ENCODE assay signal across 26 cellular contexts in the genomic region with DNA sequence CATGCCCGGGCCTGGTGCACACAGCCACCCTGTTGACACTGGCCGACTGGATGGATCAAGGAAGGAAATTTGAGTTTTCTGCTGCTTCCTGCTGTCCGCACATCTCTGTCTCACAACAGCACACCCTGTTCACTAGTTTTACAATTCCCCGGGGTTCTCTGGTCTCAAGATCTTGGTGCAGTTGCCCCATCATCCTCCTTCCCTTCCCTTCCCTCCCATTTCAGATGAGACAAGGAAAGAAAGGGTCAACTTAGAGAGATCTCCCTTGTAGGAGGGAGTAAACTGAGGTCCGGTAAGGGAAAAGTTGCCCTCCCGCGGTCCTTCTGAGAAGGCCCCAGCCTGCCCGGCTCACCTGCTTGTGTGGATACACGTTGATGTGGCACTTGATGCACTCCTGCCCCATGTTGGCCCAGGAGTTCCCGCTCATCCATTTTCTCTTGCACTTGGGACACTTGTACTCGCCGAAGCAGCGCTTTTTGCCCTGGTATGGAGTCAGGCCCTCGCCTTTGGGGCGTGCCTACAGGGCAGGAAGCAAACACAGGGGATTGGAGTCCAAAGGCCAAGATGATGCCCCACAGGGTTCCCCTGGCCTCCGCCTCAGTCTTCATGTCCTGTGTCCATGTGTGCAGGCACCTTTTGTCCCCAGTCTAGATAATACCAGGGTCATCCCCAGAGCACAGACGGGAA. TPM values are rescaled to one million over a fixed set of nuclear protein-coding genes. Genes with fewer than 3 reads are reported as not detected.
DNase-seq lines count a peak whose midpoint lies in the region; ATAC-seq and TF ChIP-seq lines count a peak whose summit lies in the region.
"Had no signal": no experiment of that assay in that cellular context is flagged by ENCODE, and none has a peak within 500 bp of the region (broad histone marks: within the 10 kb centered on the region; RNA-seq: fewer than 3 reads in every experiment).

No MANE protein-coding gene starts in this region.

- peaks cover 15% of the 10 kb centered on the region for H3K36me3 ChIP-seq in right atrium auricular region
- peaks cover 7% of the 10 kb centered on the region for H3K36me3 ChIP-seq in rectal smooth muscle tissue (ENCODE audit: control insufficient read depth, insufficient read depth, low read length)
- no peaks in the 10 kb centered on the region for H3K36me3 ChIP-seq in aorta (ENCODE audit: control insufficient read depth in 1 of 2, insufficient read depth in 2 of 2, low read length in 1 of 2)
- H3K36me3 ChIP-seq: neutrophil had no signal

- peaks cover 0 to 29% of the 10 kb centered on the region in 2 donors for H3K4me1 ChIP-seq in right atrium auricular region
- H3K4me1 ChIP-seq in rectal smooth muscle tissue (ENCODE audit: control insufficient read depth, insufficient read depth, low read length): peaks cover 50% of the 10 kb centered on the region
- no peaks in the 10 kb centered on the region for H3K4me1 ChIP-seq in aorta (ENCODE audit: control insufficient read depth in 1 of 2, insufficient read depth in 2 of 2, low read length in 2 of 2)

- H3K9ac ChIP-seq in rectal smooth muscle tissue (ENCODE audit: low read length): no peak overlapping the region

- 95 to 96% methylated on average over 17 of the region's 17 CpGs for WGBS in aorta, 2 donors

- ATAC-seq in Right ventricle myocardium inferior (no peak), aorta (ENCODE audit: low FRiP score) (no peak)
- ATAC-seq: HCT116; psoas muscle; SK-N-SH treated with all-trans-retinoic acid at 6 μM for 48 hours; stimulated activated effector memory CD8-positive, alpha-beta T cell treated with anti-CD3 and anti-CD28 coated beads, Interleukin-12 subunit alpha, Interleukin-12 subunit beta, amount 100 ng/mL, for 72 hours had no signal

- DNase-seq in Right ventricle myocardium inferior (ENCODE audit: missing footprints) (peak; percentile 44), right atrium auricular region (ENCODE audit: low spot score) (no peak), aorta (peak; percentile 47 to 58), NCI-H510A treated with DMSO at 0.1 percent for 48 hours (lab: John Stamatoyannopoulos, UW) (no peak), NCI-H2029 (lab: John Stamatoyannopoulos, UW) (no peak), NCI-H1092 treated with DMSO at 0.1 percent for 48 hours (lab: John Stamatoyannopoulos, UW) (no peak)
- DNase-seq: activated CD4-positive, alpha-beta memory T cell treated with anti-CD3 and anti-CD28 coated beads, Interleukin-2, amount 10 ng/mL, durations not matched to agents 7 days and 5 days; activated CD4-positive, CD25-positive, alpha-beta regulatory T cell treated with anti-CD3 and anti-CD28 coated beads, Interleukin-2, amount 50 U/mL, for 72 hours; CD4-positive, alpha-beta T cell; EL; Karpas-422; NCI-H1694 treated with DMSO at 0.1 percent for 48 hours; NCI-H2171 treated with DMSO at 0.1 percent for 48 hours; NCI-H524; stimulated activated CD4-positive, alpha-beta T cell treated with anti-CD3 and anti-CD28 coated beads, Interleukin-4, amount 100 ng/mL, for 1 hour; T-helper 2 cell had no signal

- H3K4me3 ChIP-seq in right atrium auricular region (no peak overlapping the region), rectal smooth muscle tissue (ENCODE audit: low read length) (no peak overlapping the region), aorta (ENCODE audit: low read length in 2 of 2) (no peak overlapping the region)
- H3K4me3 ChIP-seq: psoas muscle, smooth muscle cell had no signal

- no peak overlapping the region for H3K27ac ChIP-seq in right atrium auricular region
- peak overlapping the region; percentile 46 for H3K27ac ChIP-seq in layer of hippocampus (ENCODE audit: low read depth, low read length)
- H3K27ac ChIP-seq in rectal smooth muscle tissue (ENCODE audit: low read depth, low read length): peak overlapping the region; percentile 26
- H3K27ac ChIP-seq in aorta (ENCODE audit: low read depth in 1 of 2, low read length in 2 of 2): no peak overlapping the region
- H3K27ac ChIP-seq: 22Rv1, HL-60, neutrophil, psoas muscle had no signal

- H3K27me3 ChIP-seq in right atrium auricular region (no peaks in the 10 kb centered on the region), layer of hippocampus (ENCODE audit: control insufficient read depth, insufficient read depth, low read length) (no peaks in the 10 kb centered on the region), rectal smooth muscle tissue (ENCODE audit: control insufficient read depth, insufficient read depth, low read length) (no peaks in the 10 kb centered on the region), aorta (ENCODE audit: control insufficient read depth in 1 of 2, insufficient read depth in 2 of 2, low read length in 1 of 2) (no peaks in the 10 kb centered on the region)

- TF ChIP-seq CTCF in right atrium auricular region (IDR thresholded peaks at IDR 0.05): no peak

- intact Hi-C loops in Right ventricle myocardium inferior (cut with DNase I): no loop called here
- intact Hi-C loops in aorta (cut with DNase I): no loop called here

- H3K9me3 ChIP-seq in right atrium auricular region (no peaks in the 10 kb centered on the region), aorta (ENCODE audit: control insufficient read depth, low read length) (no peaks in the 10 kb centered on the region)
- H3K9me3 ChIP-seq: neutrophil, psoas muscle had no signal

RNA-seq across cellular contexts. Expression of gene PPIF, which starts 46.8 kb away (rescaled TPM):
- 151 TPM for total RNA-seq in Right ventricle myocardium inferior
- 10 to 100 TPM; 63.0 to 87.6 TPM for total RNA-seq in right atrium auricular region
- total RNA-seq in aorta: 10 to 100 TPM; 16.8 to 21.2 TPM
- polyA plus RNA-seq in aorta: 10 to 100 TPM in 1 of 2 donors, 1 to 10 TPM in 1; 9.0 to 11.1 TPM

RNA-seq across cellular contexts. Expression of gene ZCCHC24, which starts 51.4 kb away (rescaled TPM):
- total RNA-seq in Right ventricle myocardium inferior (60.1 TPM), right atrium auricular region (10 to 100 TPM; 45.6 to 85.9 TPM), aorta (10 to 100 TPM; 79.3 to 99.6 TPM)
- polyA plus RNA-seq in aorta: 10 to 100 TPM; 42.2 to 60.4 TPM

Comparison
In these comparisons a context has a peak if more than half of its experiments do, and no peak if none do; other contexts are left out.
1. DNase-seq: peak in Right ventricle myocardium inferior (single experiment) and aorta (2 of 2); none in right atrium auricular region (single experiment), NCI-H510A treated with DMSO at 0.1 percent for 48 hours (single experiment), NCI-H2029 (single experiment) and NCI-H1092 treated with DMSO at 0.1 percent for 48 hours (single experiment).
2. H3K27ac ChIP-seq: peak in layer of hippocampus (single experiment) and rectal smooth muscle tissue (single experiment); none in right atrium auricular region (0 of 2) and aorta (0 of 2).